8 cellular contexts compared by ENCODE assay signal in genomic region chr1:58814251-58815068, GRCh38. TPM values are rescaled to one million over a fixed set of nuclear protein-coding genes. Genes with fewer than 3 reads are reported as not detected.
DNase-seq lines count a peak whose midpoint lies in the region; ATAC-seq and TF ChIP-seq lines count a peak whose summit lies in the region.

No MANE protein-coding gene starts in this region.

- no peaks in the 10 kb centered on the region for H3K9me3 Mint-ChIP-seq in IgD-negative memory B cell

- H3K27ac Mint-ChIP-seq in IgD-negative memory B cell, result peak overlapping the region; percentile 86 to 95 (median 89)

- H3K9me3 ChIP-seq in body of pancreas, result no peaks in the 10 kb centered on the region
- no peaks in the 10 kb centered on the region for H3K9me3 ChIP-seq in stomach
- no peaks in the 10 kb centered on the region for H3K9me3 ChIP-seq in A673 (ENCODE audit: low read depth, low read length, poor library complexity, severe bottlenecking)

- no TSS peak for BruUV-seq in A673 (replicated peaks; lab: Mats Ljungman, UMichigan)

- H3K36me3 ChIP-seq in body of pancreas (replicated peaks in 1 of 2; ENCODE audit: insufficient read depth in 1 of 2, low read depth in 2 of 2), result no peaks in the 10 kb centered on the region
- no peaks in the 10 kb centered on the region for H3K36me3 ChIP-seq in stomach
- no peaks in the 10 kb centered on the region for H3K36me3 ChIP-seq in A673 (ENCODE audit: insufficient read depth, low read length, poor library complexity, severe bottlenecking)

- ATAC-seq in body of pancreas, result peak; percentile 25
- ATAC-seq in GM21529 (IDR thresholded peaks at IDR 0.05; ENCODE audit: unreplicated experiment), result no peak
- ATAC-seq in GM21619 (IDR thresholded peaks at IDR 0.05; ENCODE audit: unreplicated experiment), result no peak

- TF ChIP-seq CTCF in body of pancreas (IDR thresholded peaks at IDR 0.05) (no peak), stomach (IDR thresholded peaks at IDR 0.05) (no peak), A673 (conservative IDR thresholded peaks at IDR 0.05; ENCODE audit: low read depth, low read length) (no peak)

- TF ChIP-seq POLR2A in body of pancreas (IDR thresholded peaks at IDR 0.05) (peak in 2 of 3 donors; percentile 31 to 50), stomach (IDR thresholded peaks at IDR 0.05) (no peak)

- DNase-seq in body of pancreas (peak; percentile 55 to 72 (median 63)), kidney tubule cell (ENCODE audit: low spot score) (peak; percentile 26), stomach (peak; percentile 86), A673 (ENCODE audit: low spot score) (no peak), GF-D8 (lab: John Stamatoyannopoulos, UW) (no peak)

- 69 to 73% methylated on average over 32 to 45 of the region's 45 CpGs for WGBS in body of pancreas, 2 donors
- 21 to 48% (median 45%) methylated on average over 36 to 45 of the region's 45 CpGs for WGBS in stomach, 5 donors

- TF ChIP-seq EP300 in stomach (IDR thresholded peaks at IDR 0.05), result no peak

- H3K4me3 ChIP-seq in body of pancreas, result no peak overlapping the region
- peak overlapping the region; percentile 50 to 68 (median 57) for H3K4me3 ChIP-seq in stomach
- H3K4me3 ChIP-seq in A673 (ENCODE audit: low read depth, low read length, poor library complexity, severe bottlenecking), result no peak overlapping the region

- H3K4me1 ChIP-seq in body of pancreas (peaks cover 58% of the 10 kb centered on the region), stomach (peaks cover 31 to 62% (median 34%) of the 10 kb centered on the region in 4 donors), A673 (ENCODE audit: insufficient read depth, low read length, poor library complexity, severe bottlenecking) (peaks cover 13% of the 10 kb centered on the region)

- intact Hi-C loops in body of pancreas (cut with DNase I) (no loop called here), stomach (cut with DNase I; ENCODE audit: low total_unique reads) (no loop called here), A673 (cut with micrococcal nuclease; ENCODE audit: unreplicated experiment) (no loop called here)

- peak overlapping the region; percentile 91 to 99 (median 95) for H3K4me3 Mint-ChIP-seq in IgD-negative memory B cell

- peaks cover 3% of the 10 kb centered on the region for H3K36me3 Mint-ChIP-seq in IgD-negative memory B cell

- peaks cover 35 to 40% (median 37%) of the 10 kb centered on the region in 3 donors for H3K4me1 Mint-ChIP-seq in IgD-negative memory B cell

- H3K27me3 Mint-ChIP-seq in IgD-negative memory B cell, result no peaks in the 10 kb centered on the region

- CTCF ChIA-PET in A673 (lab: Charles Lee), result no interaction called here

- H3K27me3 ChIP-seq in body of pancreas (no peaks in the 10 kb centered on the region), stomach (no peaks in the 10 kb centered on the region), A673 (replicated peaks; ENCODE audit: insufficient read depth, low read depth, low read length, poor library complexity) (no peaks in the 10 kb centered on the region)

- H3K27ac ChIP-seq in body of pancreas, result peak overlapping the region; percentile 80 to 96 (median 90)
- H3K27ac ChIP-seq in stomach, result peak overlapping the region; percentile 89 to 97 (median 93)
- H3K27ac ChIP-seq in A673 (ENCODE audit: low read depth, low read length, poor library complexity, severe bottlenecking), result no peak overlapping the region

- POLR2A ChIA-PET in A673 (lab: Charles Lee; ENCODE audit: low non-redundant PET), result no interaction called here

RNA-seq across cellular contexts. Expression of gene JUN, which starts 30.6 kb away (rescaled TPM):
- 217 TPM for polyA plus RNA-seq in IgD-negative memory B cell
- total RNA-seq in body of pancreas, result 100 to 1,000 TPM; 320 to 712 TPM
- total RNA-seq in stomach, result 100 to 1,000 TPM; 169 to 382 (median 244) TPM
- polyA plus RNA-seq in stomach, result 100 to 1,000 TPM in 1 of 3 donors, 10 to 100 TPM in 2; 64.9 to 124 (median 78.1) TPM
- 16.9 and 24.9 TPM in 2 replicates for total RNA-seq in A673 (2021)

Comparison
In these comparisons a context has a peak if more than half of its experiments do, and no peak if none do; other contexts are left out.
1. DNase-seq: peak in body of pancreas (4 of 4), kidney tubule cell (single experiment) and stomach (single experiment); none in A673 (single experiment) and GF-D8 (single experiment).
2. H3K4me3 ChIP-seq: peak in stomach (4 of 4); none in body of pancreas (0 of 2) and A673 (single experiment).
3. POLR2A ChIP-seq: peak in body of pancreas (2 of 3); none in stomach (0 of 4).